2 cellular contexts compared by ENCODE assay signal in the genomic region with DNA sequence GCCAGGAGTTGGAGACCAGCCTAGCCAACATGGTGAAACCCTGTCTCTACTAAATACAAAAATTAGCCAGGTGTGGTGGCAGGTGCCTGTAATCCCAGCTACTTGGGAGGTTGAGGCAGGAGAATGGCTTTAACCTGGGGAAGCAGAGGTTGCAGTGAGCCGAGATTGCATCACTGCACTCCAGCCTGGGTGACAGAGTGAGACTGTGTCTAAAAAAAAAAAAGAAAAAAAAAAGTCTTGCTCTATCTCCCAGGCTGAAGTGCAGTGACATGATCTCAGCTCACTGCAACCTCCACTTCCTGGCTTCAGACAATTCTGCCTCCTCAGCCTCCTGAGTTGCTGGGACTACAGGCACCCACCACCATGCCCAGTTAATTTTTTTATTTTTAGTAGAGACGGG. TPM values are rescaled to one million over a fixed set of nuclear protein-coding genes. Genes with fewer than 3 reads are reported as not detected.
"Had no signal": no experiment of that assay in that cellular context is flagged by ENCODE, and none has a peak within 500 bp of the region (broad histone marks: within the 10 kb centered on the region; RNA-seq: fewer than 3 reads in every experiment).

No MANE protein-coding gene starts in this region.

RNA-seq across cellular contexts. Expression of a gene that starts 4.9 kb away (rescaled TPM):
- total RNA-seq: ascending aorta, bronchial epithelial cell had no signal
